In the genomic region with DNA sequence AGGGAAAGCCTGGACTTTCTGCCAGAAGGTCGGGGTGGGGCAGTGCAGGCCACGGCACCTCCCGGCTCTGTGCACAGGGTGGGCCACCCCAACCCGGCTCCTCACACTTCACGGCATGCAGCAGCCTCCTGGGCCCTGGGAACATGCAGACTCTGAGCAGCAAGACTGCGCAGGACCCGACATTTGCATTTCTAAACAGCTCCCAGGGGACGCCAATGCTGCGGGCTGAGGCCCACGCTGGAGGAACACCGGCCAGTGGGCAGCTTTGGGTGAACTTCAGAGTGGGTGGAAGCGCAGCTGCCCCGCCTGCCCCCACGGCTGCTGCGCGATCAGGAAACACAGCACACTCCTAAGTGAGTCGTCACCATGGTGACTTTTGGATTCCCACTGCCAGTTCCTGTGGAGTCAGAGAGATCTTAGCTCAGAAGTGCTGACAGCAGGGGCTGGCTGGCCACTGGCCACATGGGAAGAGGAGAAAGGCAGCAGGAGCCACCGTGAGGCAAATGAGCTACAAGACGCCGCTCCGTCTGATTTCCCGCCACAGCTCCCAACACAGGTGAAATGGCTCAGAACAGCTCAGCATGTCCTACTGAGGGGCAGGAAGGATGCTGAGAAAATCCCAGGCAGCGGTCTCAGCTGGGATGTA, we compare ENCODE assay signal across 10 cellular contexts. TPM values are rescaled to one million over a fixed set of nuclear protein-coding genes. Genes with fewer than 3 reads are reported as not detected.
A peak's percentile ranks its signal among the peaks of the same experiment; 100 is the strongest.
DNase-seq lines count a peak whose midpoint lies in the region; ATAC-seq and TF ChIP-seq lines count a peak whose summit lies in the region.
"Had no signal": no experiment of that assay in that cellular context is flagged by ENCODE, and none has a peak within 500 bp of the region (broad histone marks: within the 10 kb centered on the region; RNA-seq: fewer than 3 reads in every experiment).

No MANE protein-coding gene starts in this region.

- peak overlapping the region; percentile 8 for H3K4me3 Mint-ChIP-seq in glutamatergic neuron (ENCODE audit: unreplicated experiment)
- H3K4me3 Mint-ChIP-seq: activated T-cell treated with anti-CD3 and anti-CD28 coated beads, Interleukin-2, amount 50 U/mL, for 4 hours had no signal

- H3K27me3 ChIP-seq in spleen (replicated peaks in 1 of 7): peaks cover 0 to 6% (median 0%) of the 10 kb centered on the region in 7 donors

- TF ChIP-seq CTCF in glutamatergic neuron (IDR thresholded peaks at IDR 0.05; ENCODE audit: partially characterized antibody, unreplicated experiment): no peak
- TF ChIP-seq CTCF in spleen (IDR thresholded peaks at IDR 0.05 in 8 of 11, conservative IDR thresholded peaks at IDR 0.05 in 3 of 11): no peak

- H3K27ac Mint-ChIP-seq in glutamatergic neuron (ENCODE audit: unreplicated experiment): peak overlapping the region; percentile 12

- H3K27me3 Mint-ChIP-seq in glutamatergic neuron (ENCODE audit: unreplicated experiment): peaks cover 7% of the 10 kb centered on the region

- peaks cover 27% of the 10 kb centered on the region for H3K36me3 Mint-ChIP-seq in glutamatergic neuron (ENCODE audit: unreplicated experiment)

- H3K4me3 ChIP-seq in spleen: peak overlapping the region in 1 of 8 donors; percentile 32

- no peak overlapping the region for H3K27ac ChIP-seq in spleen

- TF ChIP-seq POLR2A in spleen (IDR thresholded peaks at IDR 0.05): no peak

- no peaks in the 10 kb centered on the region for H3K36me3 ChIP-seq in spleen

- intact Hi-C loops in spleen (cut with DNase I; ENCODE audit: low total_unique reads): no loop called here

- peaks cover 11% of the 10 kb centered on the region for H3K4me1 Mint-ChIP-seq in glutamatergic neuron (ENCODE audit: low read depth, unreplicated experiment)

- H3K9me3 Mint-ChIP-seq in glutamatergic neuron (ENCODE audit: unreplicated experiment): peaks cover 23% of the 10 kb centered on the region
- H3K9me3 Mint-ChIP-seq: activated T-cell treated with anti-CD3 and anti-CD28 coated beads, Interleukin-2, amount 50 U/mL, for 4 hours had no signal

- WGBS in spleen, 5 donors: 44 to 72% (median 62%) methylated on average over 13 to 23 of the region's 23 CpGs

- ATAC-seq in HG02763 (IDR thresholded peaks at IDR 0.05; ENCODE audit: unreplicated experiment) (peak; percentile 36), HG03342 (IDR thresholded peaks at IDR 0.05; ENCODE audit: unreplicated experiment) (no peak), left lobe of liver (no peak)
- ATAC-seq: activated T-cell treated with anti-CD3 and anti-CD28 coated beads, Interleukin-2, amount 50 U/mL, for 4 hours had no signal

- peaks cover 5 to 47% (median 30%) of the 10 kb centered on the region in 6 donors for H3K4me1 ChIP-seq in spleen

- peak; percentile 29 for DNase-seq in NCI-H748 treated with DMSO at 0.1 percent for 48 hours (lab: John Stamatoyannopoulos, UW)
- DNase-seq in glutamatergic neuron: peak; percentile 54
- peak; percentile 76 for DNase-seq in spleen
- no peak for DNase-seq in left lobe of liver (ENCODE audit: low spot score)
- no peak for DNase-seq in LoVo (ENCODE audit: low spot score)
- DNase-seq: activated T-cell treated with anti-CD3 and anti-CD28 coated beads, Interleukin-2, amount 50 U/mL, for 4 hours; NCI-H1930; T-helper 1 cell had no signal

- peaks cover 0 to 4% (median 0%) of the 10 kb centered on the region in 8 donors for H3K9me3 ChIP-seq in spleen

RNA-seq across cellular contexts. Expression of a gene that starts 52.1 kb away (rescaled TPM):
- total RNA-seq in glutamatergic neuron (ENCODE audit: unreplicated experiment) (2.2 TPM), spleen (100 to 1,000 TPM; 264 to 676 (median 373) TPM), left lobe of liver (22.3 TPM)
- 100 to 1,000 TPM; 242 to 392 (median 245) TPM for polyA plus RNA-seq in spleen

Comparison
In these comparisons a context has a peak if more than half of its experiments do, and no peak if none do; other contexts are left out.
1. DNase-seq: peak in NCI-H748 treated with DMSO at 0.1 percent for 48 hours (single experiment), glutamatergic neuron (single experiment) and spleen (single experiment); none in left lobe of liver (single experiment) and LoVo (single experiment).
2. RNA of a gene that starts 52.1 kb away (total RNA-seq): 264 to 676 TPM in spleen; 22.3 TPM in left lobe of liver (single experiment) and 2.2 TPM in glutamatergic neuron (single experiment); every median in the first group is over 10 times any median in the second.